In the genomic region with DNA sequence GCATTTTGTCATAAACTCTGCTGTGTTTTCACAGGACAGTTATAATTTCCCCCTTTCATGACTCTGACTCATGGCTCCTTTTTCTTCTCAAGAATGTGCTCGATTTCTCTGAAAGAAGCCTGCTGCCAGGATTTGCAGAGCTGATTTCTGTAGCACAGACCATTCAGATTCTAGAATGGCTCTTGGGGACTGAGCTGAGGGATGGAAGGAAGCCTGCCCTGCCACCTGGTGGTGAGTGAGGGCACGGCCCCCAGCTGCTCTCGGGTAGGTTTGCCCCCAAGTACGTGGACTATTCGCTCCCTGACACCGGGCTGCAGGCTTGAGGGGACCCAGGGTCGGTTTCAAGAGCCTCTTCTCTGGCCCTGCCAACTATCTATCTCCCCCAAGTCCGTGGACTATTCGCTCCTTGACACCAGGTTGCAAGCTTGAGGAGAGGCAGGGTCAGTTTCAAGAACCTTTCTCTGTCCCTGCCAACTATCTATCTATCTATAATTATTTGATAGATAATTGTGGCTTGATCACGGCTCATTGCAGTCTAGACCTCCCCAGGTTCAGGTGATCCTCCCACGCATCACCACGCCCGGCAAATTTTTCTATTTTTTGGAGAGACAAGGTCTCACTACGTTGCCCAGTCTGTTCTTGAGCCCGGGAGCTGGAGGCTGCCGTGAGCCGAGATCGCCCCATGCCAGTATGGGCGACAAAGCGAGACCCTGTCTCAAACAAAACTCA, we compare ENCODE assay signal across 9 cellular contexts. TPM values are rescaled to one million over a fixed set of nuclear protein-coding genes. Genes with fewer than 3 reads are reported as not detected.
DNase-seq lines count a peak whose midpoint lies in the region; ATAC-seq and TF ChIP-seq lines count a peak whose summit lies in the region.
"Had no signal": no experiment of that assay in that cellular context is flagged by ENCODE, and none has a peak within 500 bp of the region (broad histone marks: within the 10 kb centered on the region; RNA-seq: fewer than 3 reads in every experiment).

No MANE protein-coding gene starts in this region.

- no peaks in the 10 kb centered on the region for H3K36me3 ChIP-seq in esophagus squamous epithelium

- peak; percentile 70 for ATAC-seq in GM21723 (IDR thresholded peaks at IDR 0.05; ENCODE audit: unreplicated experiment)

- no peak overlapping the region for H3K4me3 ChIP-seq in Jurkat, Clone E6-1 (ENCODE audit: low read length)
- H3K4me3 ChIP-seq in esophagus squamous epithelium: no peak overlapping the region

- H3K36me3 Mint-ChIP-seq in activated T-cell treated with anti-CD3 and anti-CD28 coated beads, Interleukin-2, amount 50 U/mL, for 24 hours (ENCODE audit: low read depth): peaks cover 10% of the 10 kb centered on the region
- no peaks in the 10 kb centered on the region for H3K36me3 Mint-ChIP-seq in nephron (ENCODE audit: low read depth)

- H3K4me3 Mint-ChIP-seq in activated T-cell treated with anti-CD3 and anti-CD28 coated beads, Interleukin-2, amount 50 U/mL, for 24 hours: no peak overlapping the region
- H3K4me3 Mint-ChIP-seq in nephron: peak overlapping the region; percentile 56 to 89 (median 66)

- DNase-seq in DMS79 (lab: John Stamatoyannopoulos, UW) (peak; percentile 44), OCI-M1 (lab: John Stamatoyannopoulos, UW) (peak; percentile 75), esophagus squamous epithelium (lab: John Stamatoyannopoulos, UW) (peak; percentile 9)
- peak; percentile 68 for DNase-seq in Jurkat, Clone E6-1 (ENCODE audit: low read depth, low spot score)
- peak; percentile 85 for DNase-seq in activated T-cell treated with anti-CD3 and anti-CD28 coated beads, Interleukin-2, amount 50 U/mL, for 24 hours
- peak; percentile 72 for DNase-seq in stimulated activated naive CD4-positive, alpha-beta T cell treated with Interleukin-2 at 50 U/mL for 16 hours (lab: John Stamatoyannopoulos, UW)

- H3K4me1 Mint-ChIP-seq in activated T-cell treated with anti-CD3 and anti-CD28 coated beads, Interleukin-2, amount 50 U/mL, for 24 hours (ENCODE audit: low read depth): peaks cover 35% of the 10 kb centered on the region
- H3K4me1 Mint-ChIP-seq in nephron: peaks cover 20% of the 10 kb centered on the region

- H3K9me3 ChIP-seq in esophagus squamous epithelium: no peaks in the 10 kb centered on the region

- peak overlapping the region; percentile 40 for H3K27ac Mint-ChIP-seq in activated T-cell treated with anti-CD3 and anti-CD28 coated beads, Interleukin-2, amount 50 U/mL, for 24 hours
- peak overlapping the region in 1 of 3 experiments; percentile 68 for H3K27ac Mint-ChIP-seq in nephron

- peaks cover 2% of the 10 kb centered on the region for H3K27me3 Mint-ChIP-seq in activated T-cell treated with anti-CD3 and anti-CD28 coated beads, Interleukin-2, amount 50 U/mL, for 24 hours
- H3K27me3 Mint-ChIP-seq in nephron (ENCODE audit: low read depth): peaks cover 14% of the 10 kb centered on the region

- 13 to 44% methylated on average over 9 to 14 of the region's 20 CpGs for WGBS in esophagus squamous epithelium, 2 donors

- intact Hi-C loops in esophagus squamous epithelium (cut with DNase I): no loop called here

- no peaks in the 10 kb centered on the region for H3K9me3 Mint-ChIP-seq in activated T-cell treated with anti-CD3 and anti-CD28 coated beads, Interleukin-2, amount 50 U/mL, for 24 hours
- H3K9me3 Mint-ChIP-seq in nephron: no peaks in the 10 kb centered on the region

- no peak for TF ChIP-seq POLR2A in esophagus squamous epithelium (IDR thresholded peaks at IDR 0.05)

- no peaks in the 10 kb centered on the region for H3K27me3 ChIP-seq in esophagus squamous epithelium

- H3K4me1 ChIP-seq in esophagus squamous epithelium: peaks cover 5 to 32% (median 24%) of the 10 kb centered on the region in 3 donors

- peak; percentile 84 to 93 (median 86) for TF ChIP-seq CTCF in esophagus squamous epithelium (IDR thresholded peaks at IDR 0.05)
- peak; percentile 86 to 90 (median 88) for TF ChIP-seq CTCF in nephron (IDR thresholded peaks at IDR 0.05; ENCODE audit: unreplicated experiment in 3 of 3)

- no peak overlapping the region for H3K27ac ChIP-seq in esophagus squamous epithelium

RNA-seq across cellular contexts. Expression of gene SMYD5, which starts 1.4 kb away (rescaled TPM):
- polyA plus RNA-seq in Jurkat, Clone E6-1 (2012; ENCODE audit: insufficient read depth, insufficient read length): 50.8 TPM
- total RNA-seq in esophagus squamous epithelium: 10 to 100 TPM in 3 of 4 donors, 1 to 10 TPM in 1; 5.6 to 22.1 (median 17.6) TPM

RNA-seq across cellular contexts. Expression of gene NOTO, which starts 10.2 kb away (rescaled TPM):
- not detected for polyA plus RNA-seq in Jurkat, Clone E6-1 (2012; ENCODE audit: insufficient read depth, insufficient read length)
- not detected for total RNA-seq in esophagus squamous epithelium
- polyA plus RNA-seq: esophagus had no signal

RNA-seq across cellular contexts. Expression of gene PRADC1, which starts 20.4 kb away (rescaled TPM):
- 41.8 TPM for polyA plus RNA-seq in Jurkat, Clone E6-1 (2012; ENCODE audit: insufficient read depth, insufficient read length)
- 10 to 100 TPM; 19.2 to 32.8 (median 29.3) TPM for total RNA-seq in esophagus squamous epithelium

RNA-seq across cellular contexts. Expression of gene CCT7, which starts 21.5 kb away (rescaled TPM):
- polyA plus RNA-seq in Jurkat, Clone E6-1 (2012; ENCODE audit: insufficient read depth, insufficient read length): 897 TPM
- total RNA-seq in esophagus squamous epithelium: 100 to 1,000 TPM; 149 to 246 (median 217) TPM

Comparison
In these comparisons a context has a peak if more than half of its experiments do, and no peak if none do; other contexts are left out.
1. DNase-seq: peak in every context shown above with its lines; median percentile 85 in activated T-cell treated with anti-CD3 and anti-CD28 coated beads, Interleukin-2, amount 50 U/mL, for 24 hours; 75 in OCI-M1; 72 in stimulated activated naive CD4-positive, alpha-beta T cell treated with Interleukin-2 at 50 U/mL for 16 hours; 68 in Jurkat, Clone E6-1; 44 in DMS79; 9 in esophagus squamous epithelium.